Comparison of ENCODE assay signal across 8 cellular contexts in genomic region chr10:102410427-102411073, GRCh38. TPM values are rescaled to one million over a fixed set of nuclear protein-coding genes. Genes with fewer than 3 reads are reported as not detected.
DNase-seq lines count a peak whose midpoint lies in the region; ATAC-seq and TF ChIP-seq lines count a peak whose summit lies in the region.

No MANE protein-coding gene starts in this region.

- peak overlapping the region; percentile 87 for H3K4me3 Mint-ChIP-seq in CD4-positive, alpha-beta T cell

- H3K36me3 Mint-ChIP-seq in CD4-positive, alpha-beta T cell (ENCODE audit: low read depth), result peaks cover 15% of the 10 kb centered on the region

- no peak overlapping the region for H3K27ac ChIP-seq in CD4-positive, alpha-beta T cell (ENCODE audit: low read depth, low read length)
- H3K27ac ChIP-seq in prostate gland, result no peak overlapping the region
- H3K27ac ChIP-seq in SJCRH30, result no peak overlapping the region
- H3K27ac ChIP-seq in RWPE1, result no peak overlapping the region

- WGBS in prostate gland, result 3% methylated on average over 43 of the region's 48 CpGs

- H3K9me3 Mint-ChIP-seq in CD4-positive, alpha-beta T cell, result no peaks in the 10 kb centered on the region

- H3K27me3 ChIP-seq in CD4-positive, alpha-beta T cell (ENCODE audit: control insufficient read depth, insufficient read depth, low read length), result peaks cover 8% of the 10 kb centered on the region
- H3K27me3 ChIP-seq in prostate gland (replicated peaks; ENCODE audit: insufficient read depth) (peaks cover 9% of the 10 kb centered on the region), SJCRH30 (peaks cover 25% of the 10 kb centered on the region)

- intact Hi-C loops in CD4-positive, alpha-beta T cell (cut with DNase I, micrococcal nuclease), result loop anchor here in 1 of 2 experiments (1.0 kb wide), 1 partner anchor 11 kb away; no protein-coding TSS in a partner anchor
- intact Hi-C loops in prostate gland (cut with DNase I), result no loop called here

- no peak for TF ChIP-seq CTCF in CD4-positive, alpha-beta T cell (IDR thresholded peaks at IDR 0.05)
- TF ChIP-seq CTCF in fibroblast of villous mesenchyme (IDR thresholded peaks at IDR 0.05; ENCODE audit: insufficient read depth, low read depth, low read length) (no peak), prostate gland (IDR thresholded peaks at IDR 0.05) (no peak), RWPE1 (conservative IDR thresholded peaks at IDR 0.05; ENCODE audit: low read depth) (no peak)

- H3K36me3 ChIP-seq in prostate gland (no peaks in the 10 kb centered on the region), SJCRH30 (no peaks in the 10 kb centered on the region)

- H3K4me1 Mint-ChIP-seq in CD4-positive, alpha-beta T cell (ENCODE audit: low read depth), result peaks cover 54% of the 10 kb centered on the region

- H3K27ac Mint-ChIP-seq in CD4-positive, alpha-beta T cell, result peak overlapping the region; percentile 80

- no peaks in the 10 kb centered on the region for H3K9me3 ChIP-seq in CD4-positive, alpha-beta T cell (ENCODE audit: control insufficient read depth, low read length)
- no peaks in the 10 kb centered on the region for H3K9me3 ChIP-seq in prostate gland
- no peaks in the 10 kb centered on the region for H3K9me3 ChIP-seq in SJCRH30 (replicated peaks)

- peaks cover 45% of the 10 kb centered on the region for H3K27me3 Mint-ChIP-seq in CD4-positive, alpha-beta T cell

- POLR2A ChIA-PET in CD4-positive, alpha-beta T cell (lab: Charles Lee), result interaction anchor here (1.0 to 3.0 kb wide), 8 partner anchors 10 to 234 kb away, joined by 3 to 48 read pairs (median 6); partner anchors contain the start of genes FBXL15 and NFKB2
- POLR2A ChIA-PET in RWPE1 (lab: Yijun Ruan, JAX; ENCODE audit: low non-redundant PET), result interaction anchor here (0.7 kb wide), 1 partner anchor 91 kb away, joined by 4 read pairs; no protein-coding TSS in a partner anchor

- CTCF ChIA-PET in CD4-positive, alpha-beta T cell (lab: Charles Lee), result interaction anchor here (1.1 to 2.7 kb wide), 4 partner anchors 10 to 179 kb away, joined by 3 to 13 read pairs (median 6); no protein-coding TSS in a partner anchor
- CTCF ChIA-PET in RWPE1 (lab: Yijun Ruan, JAX), result interaction anchor here (1.3 to 3.7 kb wide), 2 partner anchors 11 kb away, joined by 5 to 27 read pairs; partner anchors contain the start of gene FBXL15

- peak overlapping the region; percentile 57 for H3K4me3 ChIP-seq in fibroblast of villous mesenchyme (ENCODE audit: low read depth, low read length)
- H3K4me3 ChIP-seq in prostate gland, result peak overlapping the region; percentile 14 to 39
- H3K4me3 ChIP-seq in SJCRH30, result no peak overlapping the region

- TF ChIP-seq POLR2A in prostate gland (IDR thresholded peaks at IDR 0.05), result no peak

- peak in 7 of 10 experiments; percentile 33 to 70 (median 60) for DNase-seq in CD4-positive, alpha-beta T cell
- DNase-seq in activated T-cell treated with anti-CD3 and anti-CD28 coated beads for 1 hour (ENCODE audit: low read depth) (peak; percentile 42), fibroblast of villous mesenchyme (ENCODE audit: low read depth) (peak; percentile 40), prostate gland (ENCODE audit: low spot score) (no peak), SJCRH30 (no peak), RWPE1 (ENCODE audit: low spot score) (no peak)

- no peaks in the 10 kb centered on the region for H3K4me1 ChIP-seq in prostate gland (replicated peaks)
- peaks cover 9% of the 10 kb centered on the region for H3K4me1 ChIP-seq in SJCRH30

- peak; percentile 41 for ATAC-seq in CD4-positive, alpha-beta T cell (ENCODE audit: poor library complexity)
- ATAC-seq in GM18502 (IDR thresholded peaks at IDR 0.05; ENCODE audit: poor library complexity, unreplicated experiment), result no peak
- no peak for ATAC-seq in GM18511 (IDR thresholded peaks at IDR 0.05; ENCODE audit: unreplicated experiment)

RNA-seq across cellular contexts. Expression of gene PSD, which starts 8.0 kb away (rescaled TPM):
- total RNA-seq in CD4-positive, alpha-beta T cell, result 10 to 100 TPM; 16.7 to 17.8 TPM
- total RNA-seq in fibroblast of villous mesenchyme (1.6 and 2.2 TPM in 2 replicates), prostate gland (10 to 100 TPM in 1 of 2 donors, 1 to 10 TPM in 1; 1.0 to 10.9 TPM)
- 0.18 and 0.26 TPM in 2 replicates for total RNA-seq in SJCRH30 (2014; rRNA removed; shearing (Covaris generic))

RNA-seq across cellular contexts. Expression of gene FBXL15, which starts 10.1 kb away (rescaled TPM):
- 10 to 100 TPM; 10.2 to 10.4 TPM for total RNA-seq in CD4-positive, alpha-beta T cell
- total RNA-seq in fibroblast of villous mesenchyme (4.3 and 8.4 TPM in 2 replicates), prostate gland (10 to 100 TPM; 22.2 to 36.3 TPM)
- 5.8 and 6.1 TPM in 2 replicates for total RNA-seq in SJCRH30 (2014; rRNA removed; shearing (Covaris generic))

RNA-seq across cellular contexts. Expression of gene NFKB2, which starts 15.0 kb away (rescaled TPM):
- total RNA-seq in CD4-positive, alpha-beta T cell, result 100 to 1,000 TPM; 240 to 256 TPM
- total RNA-seq in fibroblast of villous mesenchyme (16.8 and 37.6 TPM in 2 replicates), prostate gland (10 to 100 TPM; 22.5 to 40.4 TPM)
- total RNA-seq in SJCRH30 (2014; rRNA removed; shearing (Covaris generic)), result 25.3 and 25.6 TPM in 2 replicates

RNA-seq across cellular contexts. Expression of gene CUEDC2, which starts 21.8 kb away (rescaled TPM):
- 10 to 100 TPM; 25.5 to 25.6 TPM for total RNA-seq in CD4-positive, alpha-beta T cell
- total RNA-seq in fibroblast of villous mesenchyme (51.0 and 54.8 TPM in 2 replicates), prostate gland (10 to 100 TPM; 70.2 to 81.7 TPM)
- total RNA-seq in SJCRH30 (2014; rRNA removed; shearing (Covaris generic)), result 94.8 and 101 TPM in 2 replicates

RNA-seq across cellular contexts. Expression of gene C10orf95, which starts 40.8 kb away (rescaled TPM):
- total RNA-seq in CD4-positive, alpha-beta T cell, result under 1 TPM; 0.16 to 0.28 TPM
- not detected in 2 replicates for total RNA-seq in fibroblast of villous mesenchyme
- total RNA-seq in prostate gland, result 1 to 10 TPM in 1 of 2 donors, under 1 TPM in 1; 0.85 to 3.7 TPM
- 0.08 and 0.15 TPM in 2 replicates for total RNA-seq in SJCRH30 (2014; rRNA removed; shearing (Covaris generic))

Comparison
In these comparisons a context has a peak if more than half of its experiments do, and no peak if none do; other contexts are left out.
1. DNase-seq: peak in CD4-positive, alpha-beta T cell (7 of 10), activated T-cell treated with anti-CD3 and anti-CD28 coated beads for 1 hour (single experiment) and fibroblast of villous mesenchyme (single experiment); none in prostate gland (single experiment), SJCRH30 (0 of 2) and RWPE1 (single experiment).